Comparison of ENCODE assay signal across 29 cellular contexts in genomic region chr10:739403-739802, GRCh38.
"Had no signal": no experiment of that assay in that cellular context is flagged by ENCODE, and none has a peak within 500 bp of the region (broad histone marks: within the 10 kb centered on the region; RNA-seq: fewer than 3 reads in every experiment).

No MANE protein-coding gene starts in this region.

- H3K9me3 ChIP-seq: colonic mucosa, gastroesophageal sphincter, ovary, psoas muscle, thoracic aorta, tibial nerve, upper lobe of right lung, uterus had no signal

- H3K4me2 ChIP-seq: hepatocyte, neural progenitor cell had no signal

- H3K27me3 ChIP-seq: colonic mucosa, gastroesophageal sphincter, hepatocyte, neural progenitor cell, ovary, tibial nerve, uterus had no signal

- H3K36me3 ChIP-seq: colonic mucosa, gastroesophageal sphincter, heart left ventricle, left lung, neural progenitor cell, ovary, spleen, thoracic aorta, tibial nerve, upper lobe of right lung, uterus had no signal

- H3K4me3 ChIP-seq: colonic mucosa, gastroesophageal sphincter, heart left ventricle, hepatocyte, left lung, neural progenitor cell, ovary, psoas muscle, skin epidermis, spleen, thoracic aorta, tibial nerve, upper lobe of right lung, uterus had no signal

- DNase-seq: colonic mucosa; effector CD8-positive, alpha-beta T cell; endodermal cell; foreskin fibroblast; heart left ventricle; left cardiac atrium; left lung; mesenchymal stem cell; midbrain; naive thymus-derived CD4-positive, alpha-beta T cell; nucleus accumbens; ovary; posterior cingulate gyrus; psoas muscle; right cardiac atrium; spleen; stimulated activated CD4-positive, alpha-beta T cell treated with anti-CD3 and anti-CD28 coated beads, Interleukin-4, amount 100 ng/mL, for 4 hours; stimulated activated naive CD8-positive, alpha-beta T cell treated with anti-CD3 and anti-CD28 coated beads, Interleukin-15, Interleukin-2, amounts not matched to agents 100 U/mL and 50 U/mL, for 24 hours; upper lobe of right lung; uterus had no signal

- H3K4me1 ChIP-seq: colonic mucosa, gastroesophageal sphincter, heart left ventricle, left lung, neural progenitor cell, psoas muscle, spleen, tibial nerve, upper lobe of right lung, uterus had no signal

- H3K9ac ChIP-seq: neural progenitor cell had no signal

- H2AFZ ChIP-seq: hepatocyte, neural progenitor cell had no signal

- H3K27ac ChIP-seq: colonic mucosa, epithelial cell of prostate, gastroesophageal sphincter, heart left ventricle, hepatocyte, left lung, neural progenitor cell, ovary, psoas muscle, skin epidermis, spleen, thoracic aorta, tibial nerve, upper lobe of right lung, uterus had no signal

- ATAC-seq: esophagus mucosa; gastroesophageal sphincter; heart left ventricle; left cardiac atrium; left lung; naive thymus-derived CD4-positive, alpha-beta T cell; psoas muscle; right cardiac atrium; stimulated activated memory B cell treated with anti-CD40 and anti-IgM and Interleukin-4, amounts not matched to agents 10 μg/mL and 1 μg/mL and 100 μg/mL, for 72 hours; stimulated activated naive CD8-positive, alpha-beta T cell treated with anti-CD3 and anti-CD28 coated beads, Interleukin-15, Interleukin-2, amounts not matched to agents 100 U/mL and 50 U/mL, for 24 hours; upper lobe of right lung had no signal
